Comparison of ENCODE assay signal across 1 cellular context in genomic region chr1:53943490-53944043, GRCh38.
TF ChIP-seq lines count a peak whose summit lies in the region.

No MANE protein-coding gene starts in this region.

TF ChIP-seq in GM23338, 12 proteins besides CTCF, POLR2A, EP300 and RAD21:
- TF ChIP-seq ZNF331 (CRISPR knock-in tag; IDR thresholded peaks at IDR 0.05; ENCODE audit: low read depth): no peak
- TF ChIP-seq JUNB (IDR thresholded peaks at IDR 0.05; ENCODE audit: unreplicated experiment): no peak
- TF ChIP-seq POLR2AphosphoS5 (IDR thresholded peaks at IDR 0.05; ENCODE audit: low read depth): no peak
- no peak for TF ChIP-seq NANOG (IDR thresholded peaks at IDR 0.05; ENCODE audit: borderline replicate concordance)
- TF ChIP-seq, protein P1, sequence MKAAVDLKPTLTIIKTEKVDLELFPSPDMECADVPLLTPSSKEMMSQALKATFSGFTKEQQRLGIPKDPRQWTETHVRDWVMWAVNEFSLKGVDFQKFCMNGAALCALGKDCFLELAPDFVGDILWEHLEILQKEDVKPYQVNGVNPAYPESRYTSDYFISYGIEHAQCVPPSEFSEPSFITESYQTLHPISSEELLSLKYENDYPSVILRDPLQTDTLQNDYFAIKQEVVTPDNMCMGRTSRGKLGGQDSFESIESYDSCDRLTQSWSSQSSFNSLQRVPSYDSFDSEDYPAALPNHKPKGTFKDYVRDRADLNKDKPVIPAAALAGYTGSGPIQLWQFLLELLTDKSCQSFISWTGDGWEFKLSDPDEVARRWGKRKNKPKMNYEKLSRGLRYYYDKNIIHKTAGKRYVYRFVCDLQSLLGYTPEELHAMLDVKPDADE (IDR thresholded peaks at IDR 0.05): no peak
- TF ChIP-seq, protein P2, sequence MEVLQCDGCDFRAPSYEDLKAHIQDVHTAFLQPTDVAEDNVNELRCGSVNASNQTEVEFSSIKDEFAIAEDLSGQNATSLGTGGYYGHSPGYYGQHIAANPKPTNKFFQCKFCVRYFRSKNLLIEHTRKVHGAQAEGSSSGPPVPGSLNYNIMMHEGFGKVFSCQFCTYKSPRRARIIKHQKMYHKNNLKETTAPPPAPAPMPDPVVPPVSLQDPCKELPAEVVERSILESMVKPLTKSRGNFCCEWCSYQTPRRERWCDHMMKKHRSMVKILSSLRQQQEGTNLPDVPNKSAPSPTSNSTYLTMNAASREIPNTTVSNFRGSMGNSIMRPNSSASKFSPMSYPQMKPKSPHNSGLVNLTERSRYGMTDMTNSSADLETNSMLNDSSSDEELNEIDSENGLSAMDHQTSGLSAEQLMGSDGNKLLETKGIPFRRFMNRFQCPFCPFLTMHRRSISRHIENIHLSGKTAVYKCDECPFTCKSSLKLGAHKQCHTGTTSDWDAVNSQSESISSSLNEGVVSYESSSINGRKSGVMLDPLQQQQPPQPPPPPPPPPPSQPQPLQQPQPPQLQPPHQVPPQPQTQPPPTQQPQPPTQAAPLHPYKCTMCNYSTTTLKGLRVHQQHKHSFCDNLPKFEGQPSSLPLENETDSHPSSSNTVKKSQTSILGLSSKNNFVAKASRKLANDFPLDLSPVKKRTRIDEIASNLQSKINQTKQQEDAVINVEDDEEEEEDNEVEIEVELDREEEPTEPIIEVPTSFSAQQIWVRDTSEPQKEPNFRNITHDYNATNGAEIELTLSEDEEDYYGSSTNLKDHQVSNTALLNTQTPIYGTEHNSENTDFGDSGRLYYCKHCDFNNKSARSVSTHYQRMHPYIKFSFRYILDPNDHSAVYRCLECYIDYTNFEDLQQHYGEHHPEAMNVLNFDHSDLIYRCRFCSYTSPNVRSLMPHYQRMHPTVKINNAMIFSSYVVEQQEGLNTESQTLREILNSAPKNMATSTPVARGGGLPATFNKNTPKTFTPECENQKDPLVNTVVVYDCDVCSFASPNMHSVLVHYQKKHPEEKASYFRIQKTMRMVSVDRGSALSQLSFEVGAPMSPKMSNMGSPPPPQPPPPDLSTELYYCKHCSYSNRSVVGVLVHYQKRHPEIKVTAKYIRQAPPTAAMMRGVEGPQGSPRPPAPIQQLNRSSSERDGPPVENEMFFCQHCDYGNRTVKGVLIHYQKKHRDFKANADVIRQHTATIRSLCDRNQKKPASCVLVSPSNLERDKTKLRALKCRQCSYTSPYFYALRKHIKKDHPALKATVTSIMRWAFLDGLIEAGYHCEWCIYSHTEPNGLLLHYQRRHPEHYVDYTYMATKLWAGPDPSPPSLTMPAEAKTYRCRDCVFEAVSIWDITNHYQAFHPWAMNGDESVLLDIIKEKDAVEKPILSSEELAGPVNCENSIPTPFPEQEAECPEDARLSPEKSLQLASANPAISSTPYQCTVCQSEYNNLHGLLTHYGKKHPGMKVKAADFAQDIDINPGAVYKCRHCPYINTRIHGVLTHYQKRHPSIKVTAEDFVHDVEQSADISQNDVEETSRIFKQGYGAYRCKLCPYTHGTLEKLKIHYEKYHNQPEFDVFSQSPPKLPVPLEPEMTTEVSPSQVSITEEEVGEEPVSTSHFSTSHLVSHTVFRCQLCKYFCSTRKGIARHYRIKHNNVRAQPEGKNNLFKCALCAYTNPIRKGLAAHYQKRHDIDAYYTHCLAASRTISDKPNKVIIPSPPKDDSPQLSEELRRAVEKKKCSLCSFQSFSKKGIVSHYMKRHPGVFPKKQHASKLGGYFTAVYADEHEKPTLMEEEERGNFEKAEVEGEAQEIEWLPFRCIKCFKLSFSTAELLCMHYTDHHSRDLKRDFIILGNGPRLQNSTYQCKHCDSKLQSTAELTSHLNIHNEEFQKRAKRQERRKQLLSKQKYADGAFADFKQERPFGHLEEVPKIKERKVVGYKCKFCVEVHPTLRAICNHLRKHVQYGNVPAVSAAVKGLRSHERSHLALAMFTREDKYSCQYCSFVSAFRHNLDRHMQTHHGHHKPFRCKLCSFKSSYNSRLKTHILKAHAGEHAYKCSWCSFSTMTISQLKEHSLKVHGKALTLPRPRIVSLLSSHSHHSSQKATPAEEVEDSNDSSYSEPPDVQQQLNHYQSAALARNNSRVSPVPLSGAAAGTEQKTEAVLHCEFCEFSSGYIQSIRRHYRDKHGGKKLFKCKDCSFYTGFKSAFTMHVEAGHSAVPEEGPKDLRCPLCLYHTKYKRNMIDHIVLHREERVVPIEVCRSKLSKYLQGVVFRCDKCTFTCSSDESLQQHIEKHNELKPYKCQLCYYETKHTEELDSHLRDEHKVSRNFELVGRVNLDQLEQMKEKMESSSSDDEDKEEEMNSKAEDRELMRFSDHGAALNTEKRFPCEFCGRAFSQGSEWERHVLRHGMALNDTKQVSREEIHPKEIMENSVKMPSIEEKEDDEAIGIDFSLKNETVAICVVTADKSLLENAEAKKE (CRISPR knock-in tag; IDR thresholded peaks at IDR 0.05): no peak
- no peak for TF ChIP-seq REST (IDR thresholded peaks at IDR 0.05; ENCODE audit: unreplicated experiment)
- TF ChIP-seq EZH2phosphoT487 (IDR thresholded peaks at IDR 0.05; ENCODE audit: unreplicated experiment): no peak
- no peak for TF ChIP-seq EZH2 (IDR thresholded peaks at IDR 0.05; ENCODE audit: low read depth, unreplicated experiment)
- no peak for TF ChIP-seq CREB1 (CRISPR knock-in tag; IDR thresholded peaks at IDR 0.05; ENCODE audit: low read depth)
- no peak for TF ChIP-seq STAT1 (IDR thresholded peaks at IDR 0.05; ENCODE audit: unreplicated experiment)
- TF ChIP-seq ZNF114 (CRISPR knock-in tag; IDR thresholded peaks at IDR 0.05): no peak
